ENCODE assay signal across 26 cellular contexts in genomic region chr17:33954597-33954996, GRCh38.
"Had no signal": no experiment of that assay in that cellular context is flagged by ENCODE, and none has a peak within 500 bp of the region (broad histone marks: within the 10 kb centered on the region; RNA-seq: fewer than 3 reads in every experiment).

No MANE protein-coding gene starts in this region.

- H3K4me1 ChIP-seq: esophagus muscularis mucosa, foreskin keratinocyte, gastrocnemius medialis had no signal

- H3K9me3 ChIP-seq: esophagus muscularis mucosa, gastrocnemius medialis had no signal

- H3K27me3 ChIP-seq: foreskin keratinocyte, gastrocnemius medialis had no signal

- H3K27ac Mint-ChIP-seq: activated CD4-positive, alpha-beta memory T cell treated with anti-CD3 and anti-CD28 coated beads, Interleukin-2, amount 10 ng/mL, durations not matched to agents 7 days and 5 days; activated CD4-positive, alpha-beta T cell treated with anti-CD3 and anti-CD28 coated beads, Interleukin-2, amount 10 ng/mL, durations not matched to agents 7 days and 5 days; activated naive CD4-positive, alpha-beta T cell treated with anti-CD3 and anti-CD28 coated beads, Interleukin-2, amount 10 ng/mL, durations not matched to agents 7 days and 5 days; activated naive CD4-positive, alpha-beta T cell treated with anti-CD3 and anti-CD28 coated beads, Interleukin-2, amount 50 U/mL, for 72 hours; activated naive CD8-positive, alpha-beta T cell treated with anti-CD3 and anti-CD28 coated beads, Interleukin-2, amount 10 ng/mL, durations not matched to agents 7 days and 5 days; activated T-cell treated with anti-CD3 and anti-CD28 coated beads, Interleukin-2, amount 50 U/mL, for 24 hours; activated T-cell treated with anti-CD3 and anti-CD28 coated beads, Interleukin-2, amount 50 U/mL, for 72 hours; dendritic cell treated with granulocyte-macrophage colony-stimulating factor and Interleukin-4, amounts not matched to agents 40 ng/mL and 50 ng/mL, for 4 days; effector memory CD8-positive, alpha-beta T cell had no signal

- H3K9me3 Mint-ChIP-seq: activated T-cell treated with anti-CD3 and anti-CD28 coated beads, Interleukin-2, amount 50 U/mL, for 24 hours had no signal

- H3K27ac ChIP-seq: coronary artery, esophagus muscularis mucosa, foreskin keratinocyte, gastrocnemius medialis had no signal

- H3K4me3 Mint-ChIP-seq: activated CD4-positive, alpha-beta memory T cell treated with anti-CD3 and anti-CD28 coated beads, Interleukin-2, amount 10 ng/mL, durations not matched to agents 7 days and 5 days; activated CD4-positive, alpha-beta T cell treated with anti-CD3 and anti-CD28 coated beads, Interleukin-2, amount 10 ng/mL, durations not matched to agents 7 days and 5 days; activated naive CD4-positive, alpha-beta T cell treated with anti-CD3 and anti-CD28 coated beads, Interleukin-2, amount 10 ng/mL, durations not matched to agents 7 days and 5 days; activated naive CD8-positive, alpha-beta T cell treated with anti-CD3 and anti-CD28 coated beads, Interleukin-2, amount 10 ng/mL, durations not matched to agents 7 days and 5 days; activated T-cell treated with anti-CD3 and anti-CD28 coated beads, Interleukin-2, amount 50 U/mL, for 24 hours; activated T-cell treated with anti-CD3 and anti-CD28 coated beads, Interleukin-2, amount 50 U/mL, for 72 hours; dendritic cell treated with granulocyte-macrophage colony-stimulating factor and Interleukin-4, amounts not matched to agents 40 ng/mL and 50 ng/mL, for 4 days; effector memory CD8-positive, alpha-beta T cell had no signal

- H3K4me3 ChIP-seq: coronary artery, esophagus muscularis mucosa, gastrocnemius medialis had no signal

- H3K36me3 Mint-ChIP-seq: activated naive CD4-positive, alpha-beta T cell treated with anti-CD3 and anti-CD28 coated beads, Interleukin-2, amount 10 ng/mL, durations not matched to agents 7 days and 5 days; activated naive CD8-positive, alpha-beta T cell treated with anti-CD3 and anti-CD28 coated beads, Interleukin-2, amount 10 ng/mL, durations not matched to agents 7 days and 5 days had no signal

- H3K4me1 Mint-ChIP-seq: activated CD4-positive, alpha-beta memory T cell treated with anti-CD3 and anti-CD28 coated beads, Interleukin-2, amount 10 ng/mL, durations not matched to agents 7 days and 5 days; activated CD4-positive, alpha-beta T cell treated with anti-CD3 and anti-CD28 coated beads, Interleukin-2, amount 10 ng/mL, durations not matched to agents 7 days and 5 days; activated naive CD4-positive, alpha-beta T cell treated with anti-CD3 and anti-CD28 coated beads, Interleukin-2, amount 10 ng/mL, durations not matched to agents 7 days and 5 days; activated naive CD8-positive, alpha-beta T cell treated with anti-CD3 and anti-CD28 coated beads, Interleukin-2, amount 10 ng/mL, durations not matched to agents 7 days and 5 days had no signal

- DNase-seq: activated CD4-positive, alpha-beta memory T cell treated with anti-CD3 and anti-CD28 coated beads, Interleukin-2, amount 10 ng/mL, durations not matched to agents 7 days and 5 days; activated CD4-positive, alpha-beta T cell treated with anti-CD3 and anti-CD28 coated beads for 1 hour; activated CD4-positive, alpha-beta T cell treated with anti-CD3 and anti-CD28 coated beads for 4 hours; activated CD4-positive, alpha-beta T cell treated with anti-CD3 and anti-CD28 coated beads, Interleukin-2, amount 10 ng/mL, durations not matched to agents 7 days and 5 days; activated CD4-positive, alpha-beta T cell treated with anti-CD3 and anti-CD28 coated beads, Interleukin-2, amount 50 U/mL, for 4 hours; activated CD8-positive, alpha-beta memory T cell treated with anti-CD3 and anti-CD28 coated beads, Interleukin-2, amount 50 U/mL, for 48 hours; activated gamma-delta T cell; activated naive CD4-positive, alpha-beta T cell; activated naive CD4-positive, alpha-beta T cell treated with anti-CD3 and anti-CD28 coated beads, Interleukin-2, amount 10 ng/mL, durations not matched to agents 7 days and 5 days; activated naive CD8-positive, alpha-beta T cell treated with anti-CD3 and anti-CD28 coated beads, Interleukin-2, amount 10 ng/mL, durations not matched to agents 7 days and 5 days; activated T-cell treated with anti-CD3 and anti-CD28 coated beads for 4 hours; activated T-cell treated with anti-CD3 and anti-CD28 coated beads, Interleukin-2, amount 50 U/mL, for 24 hours; activated T-cell treated with anti-CD3 and anti-CD28 coated beads, Interleukin-2, amount 50 U/mL, for 72 hours; central memory CD4-positive, alpha-beta T cell; cerebellar nuclear complex; effector CD4-positive, alpha-beta T cell; effector memory CD8-positive, alpha-beta T cell; erythroblast; foreskin keratinocyte; gastrocnemius medialis; glutamatergic neuron; T-helper 2 cell had no signal

- H3K36me3 ChIP-seq: esophagus muscularis mucosa, gastrocnemius medialis had no signal
